18 cellular contexts compared by ENCODE assay signal in the genomic region with DNA sequence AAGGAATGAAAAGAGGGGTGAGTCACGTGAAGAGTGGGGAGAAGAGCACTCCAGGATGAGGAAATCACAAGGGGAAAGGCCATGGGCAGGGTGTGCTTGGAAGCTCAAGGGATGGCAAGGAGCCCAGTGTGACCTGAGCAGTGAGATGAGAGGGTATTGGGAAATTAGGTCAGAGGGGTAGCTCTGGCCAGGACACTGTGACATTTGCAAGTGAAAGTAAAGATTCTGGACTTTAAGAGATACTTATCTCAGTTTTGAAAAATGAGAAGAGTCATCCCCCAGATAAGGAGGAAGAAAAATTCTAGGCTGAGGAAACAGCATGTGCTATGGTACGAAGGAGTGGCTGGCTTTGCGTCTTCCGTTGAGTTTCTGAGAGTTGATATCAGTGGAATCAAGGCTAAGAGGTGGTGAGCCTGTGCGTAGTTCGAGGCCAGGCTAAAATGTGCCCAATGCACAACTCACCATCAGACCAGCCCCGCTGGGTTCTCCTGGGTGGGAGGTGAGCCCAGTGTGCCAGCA.
DNase-seq lines count a peak whose midpoint lies in the region; ATAC-seq and TF ChIP-seq lines count a peak whose summit lies in the region.
"Had no signal": no experiment of that assay in that cellular context is flagged by ENCODE, and none has a peak within 500 bp of the region (broad histone marks: within the 10 kb centered on the region; RNA-seq: fewer than 3 reads in every experiment).

No MANE protein-coding gene starts in this region.

- H3K4me3 Mint-ChIP-seq in CD14-positive monocyte: peak overlapping the region; percentile 19 to 42
- H3K4me3 Mint-ChIP-seq: activated naive CD8-positive, alpha-beta T cell; natural killer cell treated with Interleukin-12 subunit alpha and Interleukin-12 subunit beta and Interleukin-15 and Interleukin-18, amount 100 ng/mL, for 72 hours; stimulated activated naive CD8-positive, alpha-beta T cell treated with anti-CD3 and anti-CD28 coated beads, Interleukin-15, amount 100 ng/mL, for 72 hours had no signal

- peak overlapping the region; percentile 73 to 90 (median 79) for H3K27ac Mint-ChIP-seq in CD14-positive monocyte
- H3K27ac Mint-ChIP-seq: activated naive CD8-positive, alpha-beta T cell had no signal

- H3K4me1 ChIP-seq in RWPE2 (ENCODE audit: insufficient read depth, poor library complexity, severe bottlenecking) (peaks cover 13% of the 10 kb centered on the region), heart right ventricle (peaks cover 0 to 43% (median 11%) of the 10 kb centered on the region in 9 donors), prostate gland (replicated peaks) (peaks cover 6% of the 10 kb centered on the region)
- H3K4me1 ChIP-seq: BLaER1 had no signal

- peaks cover 67% of the 10 kb centered on the region for H3K4me1 Mint-ChIP-seq in CD14-positive monocyte

- H3K36me3 ChIP-seq in RWPE2 (ENCODE audit: low read depth) (no peaks in the 10 kb centered on the region), heart right ventricle (no peaks in the 10 kb centered on the region), prostate gland (no peaks in the 10 kb centered on the region)
- H3K36me3 ChIP-seq: BLaER1 had no signal

- DNase-seq in CD14-positive monocyte (ENCODE audit: low spot score) (no peak), RWPE2 (ENCODE audit: low spot score) (no peak), heart right ventricle (peak in 1 of 2 donors; percentile 13), prostate gland (ENCODE audit: low spot score) (no peak), hippocampal formation (lab: John Stamatoyannopoulos, UW) (no peak), NCI-H2081 (lab: John Stamatoyannopoulos, UW) (no peak)
- no peak for DNase-seq in activated CD4-positive, CD25-positive, alpha-beta regulatory T cell treated with anti-CD3 and anti-CD28 coated beads, Interleukin-2, amount 50 U/mL, for 72 hours
- DNase-seq: activated CD4-positive, alpha-beta T cell treated with anti-CD3 and anti-CD28 coated beads, Interleukin-2, amount 50 U/mL, for 4 hours; effector CD4-positive, alpha-beta T cell; MM.1S; NCI-H69; stimulated activated CD4-positive, alpha-beta T cell treated with anti-CD3 and anti-CD28 coated beads, Interleukin-1b, Interleukin-23, amount 100 ng/mL, for 48 hours; stimulated activated naive CD8-positive, alpha-beta T cell treated with anti-CD3 and anti-CD28 coated beads, Interleukin-15, amount 100 ng/mL, for 72 hours had no signal

- intact Hi-C loops in CD14-positive monocyte (cut with micrococcal nuclease): no loop called here
- intact Hi-C loops in heart right ventricle (cut with DNase I): loop anchor here in 1 of 10 donors (10.0 kb wide), 1 partner anchor 160 kb away; no protein-coding TSS in a partner anchor
- intact Hi-C loops in prostate gland (cut with DNase I): no loop called here

- H3K27me3 ChIP-seq in RWPE2 (ENCODE audit: insufficient read depth, poor library complexity, severe bottlenecking) (no peaks in the 10 kb centered on the region), heart right ventricle (no peaks in the 10 kb centered on the region), prostate gland (replicated peaks; ENCODE audit: insufficient read depth) (no peaks in the 10 kb centered on the region)
- H3K27me3 ChIP-seq: BLaER1 had no signal

- ATAC-seq in RWPE2 (ENCODE audit: low read depth): peak; percentile 28; the same call in 1 of the 3 replicates
- peak in 5 of 8 donors; percentile 35 to 93 (median 77) for ATAC-seq in heart right ventricle
- ATAC-seq in HG03196 (IDR thresholded peaks at IDR 0.05; ENCODE audit: unreplicated experiment): no peak
- ATAC-seq: HCT116; stimulated activated naive CD8-positive, alpha-beta T cell treated with anti-CD3 and anti-CD28 coated beads, Interleukin-15, amount 100 ng/mL, for 72 hours had no signal

- peak overlapping the region; percentile 56 for H3K27ac ChIP-seq in RWPE2 (ENCODE audit: poor library complexity, severe bottlenecking)
- H3K27ac ChIP-seq in heart right ventricle: peak overlapping the region in 2 of 10 donors; percentile 3 to 76
- peak overlapping the region; percentile 61 to 72 for H3K27ac ChIP-seq in prostate gland
- H3K27ac ChIP-seq: BLaER1 had no signal

- TF ChIP-seq POLR2A in prostate gland (IDR thresholded peaks at IDR 0.05): no peak

- H3K4me3 ChIP-seq in RWPE2 (ENCODE audit: severe bottlenecking) (no peak overlapping the region), heart right ventricle (no peak overlapping the region), prostate gland (no peak overlapping the region)
- H3K4me3 ChIP-seq: BLaER1 had no signal

- peaks cover 4% of the 10 kb centered on the region in 2 donors for H3K36me3 Mint-ChIP-seq in CD14-positive monocyte
- H3K36me3 Mint-ChIP-seq: activated naive CD8-positive, alpha-beta T cell; natural killer cell treated with Interleukin-12 subunit alpha and Interleukin-12 subunit beta and Interleukin-15 and Interleukin-18, amount 100 ng/mL, for 72 hours had no signal

- H3K9me3 ChIP-seq in RWPE2 (ENCODE audit: severe bottlenecking): no peaks in the 10 kb centered on the region
- no peaks in the 10 kb centered on the region for H3K9me3 ChIP-seq in heart right ventricle
- H3K9me3 ChIP-seq in prostate gland: no peaks in the 10 kb centered on the region
- H3K9me3 ChIP-seq: BLaER1 had no signal

- peaks cover 0 to 2% (median 0%) of the 10 kb centered on the region in 3 donors for H3K27me3 Mint-ChIP-seq in CD14-positive monocyte (ENCODE audit: low read depth in 3 of 3)
- H3K27me3 Mint-ChIP-seq: activated naive CD8-positive, alpha-beta T cell; stimulated activated naive CD8-positive, alpha-beta T cell treated with anti-CD3 and anti-CD28 coated beads, Interleukin-15, amount 100 ng/mL, for 72 hours had no signal

- no peak for TF ChIP-seq CTCF in CD14-positive monocyte (IDR thresholded peaks at IDR 0.05)
- no peak for TF ChIP-seq CTCF in RWPE2 (IDR thresholded peaks at IDR 0.05; ENCODE audit: poor library complexity, severe bottlenecking)
- TF ChIP-seq CTCF in heart right ventricle (IDR thresholded peaks at IDR 0.05): no peak
- no peak for TF ChIP-seq CTCF in prostate gland (IDR thresholded peaks at IDR 0.05)

- WGBS in heart right ventricle, 2 donors: 62 to 81% methylated on average over 7 of the region's 7 CpGs
- WGBS in prostate gland: 63% methylated on average over 7 of the region's 7 CpGs

- peaks cover 0 to 3% (median 0%) of the 10 kb centered on the region in 7 donors for H3K9me3 Mint-ChIP-seq in CD14-positive monocyte
- H3K9me3 Mint-ChIP-seq: natural killer cell treated with Interleukin-12 subunit alpha and Interleukin-12 subunit beta and Interleukin-15 and Interleukin-18, amount 100 ng/mL, for 72 hours; stimulated activated naive CD8-positive, alpha-beta T cell treated with anti-CD3 and anti-CD28 coated beads, Interleukin-15, amount 100 ng/mL, for 72 hours had no signal
